ENCODE assay signal across 1 cellular context in genomic region chr19:40241125-40241808, GRCh38.
TF ChIP-seq lines count a peak whose summit lies in the region.

No MANE protein-coding gene starts in this region.

TF ChIP-seq in endothelial cell of umbilical vein, 7 proteins besides CTCF, POLR2A, EP300 and RAD21:
- TF ChIP-seq MYC (IDR thresholded peaks at IDR 0.05; ENCODE audit: low read depth, low read length) (no peak), MAX (IDR thresholded peaks at IDR 0.05; ENCODE audit: insufficient read depth, insufficient read length) (no peak), POLR2AphosphoS5 (IDR thresholded peaks at IDR 0.05; ENCODE audit: insufficient read depth, low read depth, low read length) (no peak), FOS (IDR thresholded peaks at IDR 0.05; ENCODE audit: borderline replicate concordance, insufficient read depth, low read length) (no peak), GATA2 (IDR thresholded peaks at IDR 0.05; ENCODE audit: insufficient read depth, insufficient read length, low read depth, low read length) (no peak), JUN (IDR thresholded peaks at IDR 0.05; ENCODE audit: borderline replicate concordance, insufficient read depth, insufficient read length, low read depth) (no peak)
TF ChIP-seq in endothelial cell of umbilical vein: peak in this region for 0.
